Comparison of ENCODE assay signal across 25 cellular contexts in the genomic region with DNA sequence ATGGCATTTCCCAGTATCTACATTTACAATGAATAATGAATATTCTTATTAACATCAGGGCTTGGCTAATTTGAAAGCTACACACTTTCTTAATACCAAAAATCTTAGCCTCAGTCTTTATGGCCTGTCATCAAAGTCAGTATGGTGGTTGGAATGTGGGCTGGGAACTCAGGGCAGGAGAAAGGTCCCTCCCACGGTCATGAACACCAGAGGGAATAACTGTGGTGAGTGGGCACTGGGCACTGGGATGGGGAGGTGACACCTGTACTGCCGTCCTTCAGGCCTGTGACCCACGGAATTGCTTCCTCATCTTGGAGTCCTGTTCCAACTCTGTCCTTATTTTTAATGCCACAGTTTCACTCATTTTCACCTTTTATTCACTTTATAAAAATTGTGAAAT.
"Had no signal": no experiment of that assay in that cellular context is flagged by ENCODE, and none has a peak within 500 bp of the region (broad histone marks: within the 10 kb centered on the region; RNA-seq: fewer than 3 reads in every experiment).

No MANE protein-coding gene starts in this region.

- H3K27me3 ChIP-seq: ovary, right lobe of liver, stomach, thyroid gland, tibial nerve, upper lobe of left lung, vagina had no signal

- FAIRE-seq: small intestine, urothelium cell line had no signal

- H3K27ac ChIP-seq: ovary, parathyroid adenoma, psoas muscle, right lobe of liver, sigmoid colon, stomach, thoracic aorta, thyroid gland, tibial nerve, upper lobe of left lung, vagina had no signal

- H3K4me3 ChIP-seq: ovary, psoas muscle, right lobe of liver, sigmoid colon, stomach, thoracic aorta, thyroid gland, tibial nerve, upper lobe of left lung, vagina had no signal

- H2AFZ ChIP-seq: parathyroid adenoma had no signal

- H3K4me1 ChIP-seq: parathyroid adenoma, psoas muscle, right lobe of liver, sigmoid colon, thyroid gland, tibial nerve, upper lobe of left lung, vagina had no signal

- H3K79me2 ChIP-seq: parathyroid adenoma had no signal

- DNase-seq: nephron progenitor cell; occipital lobe; ovary; psoas muscle; right cardiac atrium; right lobe of liver; sigmoid colon; small intestine; stimulated activated CD4-positive, alpha-beta T cell treated with anti-CD3 and anti-CD28 coated beads, Interleukin-15, amount 100 ng/mL, for 24 hours; stimulated activated CD4-positive, alpha-beta T cell treated with anti-CD3 and anti-CD28 coated beads, Interleukin-2, amount 100 ng/mL, for 24 hours; stimulated activated CD4-positive, alpha-beta T cell treated with anti-CD3 and anti-CD28 coated beads, Interleukin-2, amount 100 ng/mL, for 48 hours; stimulated activated CD4-positive, alpha-beta T cell treated with anti-CD3 and anti-CD28 coated beads, Interleukin-4, amount 100 ng/mL, for 24 hours; stimulated activated naive B cell treated with anti-CD40 and anti-IgM and Interleukin-4, amounts not matched to agents 10 μg/mL and 1 μg/mL and 100 μg/mL, for 72 hours; stimulated activated naive CD4-positive, alpha-beta T cell treated with Interleukin-2 at 50 U/mL for 16 hours; stomach; thyroid gland; trophoblast cell; upper lobe of left lung had no signal

- H3K9me3 ChIP-seq: ovary, psoas muscle, right lobe of liver, sigmoid colon, stomach, thoracic aorta, thyroid gland, tibial nerve, upper lobe of left lung, vagina had no signal

- ATAC-seq: natural killer cell treated with Interleukin-12 subunit alpha and Interleukin-12 subunit beta and Interleukin-15 and Interleukin-18, amount 100 ng/mL, for 72 hours; psoas muscle; right cardiac atrium; right lobe of liver; stimulated activated effector memory CD8-positive, alpha-beta T cell treated with anti-CD3 and anti-CD28 coated beads, Interleukin-12 subunit alpha, Interleukin-12 subunit beta, amount 100 ng/mL, for 72 hours; stimulated activated naive B cell treated with anti-CD40 and anti-IgM and Interleukin-4, amounts not matched to agents 10 μg/mL and 1 μg/mL and 100 μg/mL, for 72 hours had no signal

- H3K9ac ChIP-seq: parathyroid adenoma had no signal

- H3K36me3 ChIP-seq: ovary, right lobe of liver, sigmoid colon, stomach, thoracic aorta, thyroid gland, tibial nerve, upper lobe of left lung, vagina had no signal
